Comparison of ENCODE assay signal across 8 cellular contexts in the genomic region with DNA sequence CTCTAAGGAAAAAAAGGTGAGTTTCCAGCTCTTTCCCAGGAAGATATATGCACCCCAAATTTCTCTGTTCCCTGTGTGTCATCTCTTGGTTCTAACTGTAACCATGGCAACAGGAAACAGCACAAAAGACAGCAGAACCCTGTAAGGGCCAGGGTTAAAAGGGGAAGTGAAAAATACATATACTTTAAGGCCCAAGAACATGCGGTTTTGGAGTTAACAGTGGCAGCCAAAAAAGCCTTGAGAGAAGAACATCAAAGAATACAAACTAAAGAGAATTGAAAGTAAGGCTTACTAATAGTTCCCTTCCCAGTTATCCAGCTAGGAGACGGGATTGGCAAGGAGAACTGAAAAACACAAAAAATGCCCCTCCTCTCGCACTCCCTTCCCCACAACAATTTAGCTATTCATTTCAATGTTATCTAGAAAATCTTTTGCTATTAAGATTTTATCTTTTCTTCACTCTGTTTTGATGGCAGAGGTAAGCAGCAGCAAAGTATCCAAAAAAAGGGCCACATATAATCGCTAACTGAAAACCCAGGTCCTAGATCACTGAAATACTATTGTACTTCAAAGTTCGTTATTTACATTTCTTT.
DNase-seq lines count a peak whose midpoint lies in the region; ATAC-seq and TF ChIP-seq lines count a peak whose summit lies in the region.

No MANE protein-coding gene starts in this region.

- peaks cover 5% of the 10 kb centered on the region; the same call in 1 of the 2 replicates for H3F3A ChIP-seq in OCI-LY1 (ENCODE audit: insufficient read depth, low read length)

- DNase-seq in stimulated activated CD8-positive, alpha-beta memory T cell treated with anti-CD3 and anti-CD28 coated beads, Interleukin-12 subunit alpha, Interleukin-12 subunit beta, amount 100 ng/mL, for 1 hour (ENCODE audit: low read depth): peak; percentile 8
- no peak for DNase-seq in stimulated activated CD8-positive, alpha-beta memory T cell treated with anti-CD3 and anti-CD28 coated beads, Interleukin-4, amount 100 ng/mL, for 48 hours
- DNase-seq in central memory CD8-positive, alpha-beta T cell (ENCODE audit: low spot score in 2 of 2): peak in 1 of 2 donors; percentile 31
- DNase-seq in NCI-H2029 treated with DMSO at 0.1 percent for 48 hours (lab: John Stamatoyannopoulos, UW): no peak
- no peak for DNase-seq in dedifferentiated amniotic fluid mesenchymal stem cell (ENCODE audit: extremely low spot score)

- H3K9me2 ChIP-seq in OCI-LY1 (ENCODE audit: low read depth, low read length): no peaks in the 10 kb centered on the region

- H3K27me3 Mint-ChIP-seq in central memory CD8-positive, alpha-beta T cell: no peaks in the 10 kb centered on the region

- no peaks in the 10 kb centered on the region for H3K9me3 Mint-ChIP-seq in central memory CD8-positive, alpha-beta T cell

- H3K27me3 ChIP-seq in OCI-LY1 (ENCODE audit: insufficient read depth, low read length) (no peaks in the 10 kb centered on the region), muscle layer of colon (ENCODE audit: control insufficient read depth in 1 of 2, insufficient read depth in 2 of 2, low read length in 2 of 2) (no peaks in the 10 kb centered on the region)

- H3K9ac ChIP-seq in OCI-LY1 (ENCODE audit: low read length) (peak overlapping the region; percentile 78), muscle layer of colon (ENCODE audit: low read length) (peak overlapping the region; percentile 80)

- no peak overlapping the region for H2AFZ ChIP-seq in OCI-LY1 (ENCODE audit: low read length)

- H3K4me1 Mint-ChIP-seq in central memory CD8-positive, alpha-beta T cell: peaks cover 53% of the 10 kb centered on the region

- peak; percentile 51 for ATAC-seq in HG02763 (IDR thresholded peaks at IDR 0.05; ENCODE audit: unreplicated experiment)
- ATAC-seq in central memory CD8-positive, alpha-beta T cell (replicated peaks; ENCODE audit: extremely low read depth, poor library complexity, severe bottlenecking): peak; percentile 43

- peak overlapping the region; percentile 78 for H3K4me3 Mint-ChIP-seq in central memory CD8-positive, alpha-beta T cell

- peaks cover 39% of the 10 kb centered on the region for H3K36me3 Mint-ChIP-seq in central memory CD8-positive, alpha-beta T cell (ENCODE audit: insufficient read depth)

- H3K79me2 ChIP-seq in OCI-LY1 (ENCODE audit: insufficient read depth, low read length): peaks cover 48% of the 10 kb centered on the region

- peaks cover 3% of the 10 kb centered on the region; the same call in 1 of the 2 replicates for H4K20me1 ChIP-seq in OCI-LY1 (ENCODE audit: insufficient read depth, low read length)

- peak overlapping the region; percentile 71 for H3K4me3 ChIP-seq in OCI-LY1 (ENCODE audit: low read depth, low read length, poor library complexity, severe bottlenecking)
- H3K4me3 ChIP-seq in muscle layer of colon (ENCODE audit: low read depth in 1 of 2, low read length in 2 of 2): peak overlapping the region; percentile 71 to 82

- H3K27ac ChIP-seq in OCI-LY1 (ENCODE audit: low read depth, low read length, poor library complexity, severe bottlenecking) (peak overlapping the region; percentile 86), muscle layer of colon (ENCODE audit: low read depth, low read length) (peak overlapping the region; percentile 97)

- peaks cover 27% of the 10 kb centered on the region for H3K4me1 ChIP-seq in OCI-LY1 (ENCODE audit: insufficient read depth, low read length, severe bottlenecking)
- peaks cover 21% of the 10 kb centered on the region for H3K4me1 ChIP-seq in muscle layer of colon (ENCODE audit: insufficient read depth, low read length)

- peak overlapping the region; percentile 94 for H3K27ac Mint-ChIP-seq in central memory CD8-positive, alpha-beta T cell (ENCODE audit: low read depth)

- H3K36me3 ChIP-seq in OCI-LY1 (ENCODE audit: insufficient read depth, low read length) (peaks cover 19% of the 10 kb centered on the region; the same call in 1 of the 2 replicates), muscle layer of colon (ENCODE audit: insufficient read depth, low read length) (no peaks in the 10 kb centered on the region)

- TF ChIP-seq CTCF in OCI-LY1 (IDR thresholded peaks at IDR 0.05; ENCODE audit: low read length): no peak

- H3K9me3 ChIP-seq in OCI-LY1 (ENCODE audit: low read length) (no peaks in the 10 kb centered on the region), muscle layer of colon (ENCODE audit: low read length) (no peaks in the 10 kb centered on the region)

- H3K4me2 ChIP-seq in OCI-LY1 (ENCODE audit: low read length): peak overlapping the region; percentile 99
